ENCODE assay signal across 8 cellular contexts in genomic region chr1:230426246-230427101, GRCh38. TPM values are rescaled to one million over a fixed set of nuclear protein-coding genes. Genes with fewer than 3 reads are reported as not detected.
DNase-seq lines count a peak whose midpoint lies in the region; ATAC-seq lines count a peak whose summit lies in the region.

A gene with protein sequence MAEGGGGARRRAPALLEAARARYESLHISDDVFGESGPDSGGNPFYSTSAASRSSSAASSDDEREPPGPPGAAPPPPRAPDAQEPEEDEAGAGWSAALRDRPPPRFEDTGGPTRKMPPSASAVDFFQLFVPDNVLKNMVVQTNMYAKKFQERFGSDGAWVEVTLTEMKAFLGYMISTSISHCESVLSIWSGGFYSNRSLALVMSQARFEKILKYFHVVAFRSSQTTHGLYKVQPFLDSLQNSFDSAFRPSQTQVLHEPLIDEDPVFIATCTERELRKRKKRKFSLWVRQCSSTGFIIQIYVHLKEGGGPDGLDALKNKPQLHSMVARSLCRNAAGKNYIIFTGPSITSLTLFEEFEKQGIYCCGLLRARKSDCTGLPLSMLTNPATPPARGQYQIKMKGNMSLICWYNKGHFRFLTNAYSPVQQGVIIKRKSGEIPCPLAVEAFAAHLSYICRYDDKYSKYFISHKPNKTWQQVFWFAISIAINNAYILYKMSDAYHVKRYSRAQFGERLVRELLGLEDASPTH (minus strand): TSS chr1:230426332. CDS start chr1:230425928, 404 bp downstream.

- H3K36me3 ChIP-seq in effector memory CD4-positive, alpha-beta T cell (ENCODE audit: control insufficient read depth, insufficient read depth, low read length), result no peaks in the 10 kb centered on the region

- peaks cover 38% of the 10 kb centered on the region for H3K27me3 ChIP-seq in effector memory CD4-positive, alpha-beta T cell (replicated peaks; ENCODE audit: control insufficient read depth, insufficient read depth, low read length, poor library complexity, severe bottlenecking)

- DNase-seq in AML-193 (lab: John Stamatoyannopoulos, UW) (peak; percentile 36 to 42), GM19238 (ENCODE audit: insufficient read length, low spot score) (peak; percentile 67), NCI-H460 (ENCODE audit: extremely low read depth, low read depth) (peak; percentile 58), medulla oblongata (ENCODE audit: extremely low spot score) (peak; percentile 92)
- DNase-seq in activated CD4-positive, alpha-beta T cell treated with anti-CD3 and anti-CD28 coated beads, Interleukin-2, amount 50 U/mL, for 4 hours, result peak; percentile 6 to 27
- DNase-seq in effector memory CD4-positive, alpha-beta T cell, result peak in 2 of 3 donors; percentile 2
- peak; percentile 8 for DNase-seq in stimulated activated CD8-positive, alpha-beta memory T cell treated with anti-CD3 and anti-CD28 coated beads, Interleukin-15, amount 100 ng/mL, for 1 hour (ENCODE audit: low read depth)

- no peaks in the 10 kb centered on the region for H3K9me3 ChIP-seq in effector memory CD4-positive, alpha-beta T cell (ENCODE audit: control insufficient read depth, low read length)

- peaks cover 7% of the 10 kb centered on the region for H3K4me1 ChIP-seq in effector memory CD4-positive, alpha-beta T cell (ENCODE audit: control insufficient read depth, insufficient read depth, low read length, poor library complexity, severe bottlenecking)

- H3K27ac ChIP-seq in effector memory CD4-positive, alpha-beta T cell (ENCODE audit: insufficient read depth, low read length, poor library complexity, severe bottlenecking), result no peak within 1 kb of the TSS

- peak; percentile 81 for ATAC-seq in HG03342 (IDR thresholded peaks at IDR 0.05; ENCODE audit: unreplicated experiment)

- H3K4me3 ChIP-seq in effector memory CD4-positive, alpha-beta T cell (ENCODE audit: insufficient read depth, low read depth, low read length, poor library complexity, severe bottlenecking), result peak within 1 kb of the TSS; percentile 29

RNA-seq across cellular contexts. Expression of the gene that starts here (rescaled TPM):
- total RNA-seq in NCI-H460 (2014; rRNA removed; shearing (Covaris generic)), result not detected in 2 replicates
- not detected in 2 replicates for polyA plus RNA-seq in NCI-H460 (2014; cell fraction: nucleus; rRNA removed)

Comparison
In these comparisons a context has a peak if more than half of its experiments do, and no peak if none do; other contexts are left out.
1. Peak in DNase-seq in NCI-H460; RNA of the gene not detected or under 1 TPM.
2. DNase-seq: peak in every context shown above with its lines; median percentile 92 in medulla oblongata; 67 in GM19238; 58 in NCI-H460; 39 in AML-193; 16 in activated CD4-positive, alpha-beta T cell treated with anti-CD3 and anti-CD28 coated beads, Interleukin-2, amount 50 U/mL, for 4 hours; 8 in stimulated activated CD8-positive, alpha-beta memory T cell treated with anti-CD3 and anti-CD28 coated beads, Interleukin-15, amount 100 ng/mL, for 1 hour; 2 in effector memory CD4-positive, alpha-beta T cell.